In the genomic region with DNA sequence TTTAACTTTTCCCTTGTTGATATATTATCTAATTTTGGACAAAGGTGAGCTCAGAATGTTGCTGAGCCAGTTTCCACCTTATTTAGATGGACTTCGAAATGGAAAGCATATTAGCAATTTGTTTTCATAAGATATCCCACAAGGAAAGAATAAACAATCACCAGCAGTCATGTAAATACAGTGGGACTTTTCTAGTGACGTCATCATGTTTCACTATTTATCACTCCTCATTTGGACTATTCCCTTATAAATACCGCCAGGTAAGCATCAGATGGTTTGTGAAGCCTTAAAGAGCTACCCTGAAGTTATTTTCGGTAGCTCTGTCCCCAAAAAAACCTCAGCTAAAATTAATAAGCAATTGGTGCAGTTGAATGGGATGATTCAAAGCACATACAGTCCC, we compare ENCODE assay signal across 3 cellular contexts.
TF ChIP-seq lines count a peak whose summit lies in the region.

No MANE protein-coding gene starts in this region.

TF ChIP-seq in GM23338, 12 proteins besides CTCF, POLR2A, EP300 and RAD21 (continues in another document):
- no peak for TF ChIP-seq ETS1 (IDR thresholded peaks at IDR 0.05)
- TF ChIP-seq STAT1 (IDR thresholded peaks at IDR 0.05; ENCODE audit: unreplicated experiment): no peak
- no peak for TF ChIP-seq EZH2 (IDR thresholded peaks at IDR 0.05; ENCODE audit: low read depth, unreplicated experiment)
- TF ChIP-seq EZH2phosphoT487 (IDR thresholded peaks at IDR 0.05; ENCODE audit: unreplicated experiment): no peak
- TF ChIP-seq CREB1 (CRISPR knock-in tag; IDR thresholded peaks at IDR 0.05; ENCODE audit: low read depth): peak; percentile 62; the same call in 1 of the 2 replicates

TF ChIP-seq in K562, 482 proteins besides CTCF, POLR2A, EP300 and RAD21:
- peak; percentile 55 for TF ChIP-seq ATF7 (IDR thresholded peaks at IDR 0.05)
- peak; percentile 69 for TF ChIP-seq ATF3 (IDR thresholded peaks at IDR 0.05)
- no peak for TF ChIP-seq ATF3 (CRISPR knock-in tag; conservative IDR thresholded peaks at IDR 0.05)
- TF ChIP-seq ZNF280B (CRISPR knock-in tag; IDR thresholded peaks at IDR 0.05): no peak
- TF ChIP-seq JUND (IDR thresholded peaks at IDR 0.05; ENCODE audit: borderline replicate concordance, low read depth, low read length): no peak
- TF ChIP-seq JUND (tag; IDR thresholded peaks at IDR 0.05; ENCODE audit: borderline replicate concordance, low read depth, low read length): peak; percentile 40; the same call in 1 of the 3 replicates
- peak; percentile 17; the same call in 1 of the 2 replicates for TF ChIP-seq ATF1 (CRISPR knock-in tag; IDR thresholded peaks at IDR 0.05)
- peak; percentile 61 for TF ChIP-seq ATF1 (tag; IDR thresholded peaks at IDR 0.05)
- no peak for TF ChIP-seq CREB5 (CRISPR knock-in tag; IDR thresholded peaks at IDR 0.05)
TF ChIP-seq in K562: peak in this region for 4.

TF ChIP-seq in HepG2, 621 proteins besides CTCF, POLR2A, EP300 and RAD21:
- TF ChIP-seq SMAD3 (CRISPR knock-in tag; IDR thresholded peaks at IDR 0.05): no peak
- peak; percentile 97 for TF ChIP-seq CREB1 (IDR thresholded peaks at IDR 0.05)
- TF ChIP-seq CREB1 (CRISPR knock-in tag; IDR thresholded peaks at IDR 0.05): no peak
- TF ChIP-seq ZNF746 (CRISPR knock-in tag; IDR thresholded peaks at IDR 0.05): no peak
- TF ChIP-seq, protein P1, sequence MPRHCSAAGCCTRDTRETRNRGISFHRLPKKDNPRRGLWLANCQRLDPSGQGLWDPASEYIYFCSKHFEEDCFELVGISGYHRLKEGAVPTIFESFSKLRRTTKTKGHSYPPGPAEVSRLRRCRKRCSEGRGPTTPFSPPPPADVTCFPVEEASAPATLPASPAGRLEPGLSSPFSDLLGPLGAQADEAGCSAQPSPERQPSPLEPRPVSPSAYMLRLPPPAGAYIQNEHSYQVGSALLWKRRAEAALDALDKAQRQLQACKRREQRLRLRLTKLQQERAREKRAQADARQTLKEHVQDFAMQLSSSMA (CRISPR knock-in tag; IDR thresholded peaks at IDR 0.05): no peak
- TF ChIP-seq TEAD2 (CRISPR knock-in tag; IDR thresholded peaks at IDR 0.05): no peak
- TF ChIP-seq, protein P2, sequence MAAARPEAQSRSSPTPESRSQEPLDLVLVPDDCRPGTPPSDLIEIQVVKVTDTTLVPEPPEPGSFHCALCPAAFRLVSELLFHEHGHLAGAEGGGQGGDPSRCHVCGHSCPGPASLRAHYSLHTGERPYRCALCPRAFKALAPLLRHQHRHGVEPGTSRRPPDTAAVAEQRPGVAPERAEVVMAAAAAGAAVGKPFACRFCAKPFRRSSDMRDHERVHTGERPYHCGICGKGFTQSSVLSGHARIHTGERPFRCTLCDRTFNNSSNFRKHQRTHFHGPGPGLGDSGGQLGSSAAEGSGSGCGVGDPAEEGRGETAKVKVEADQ (CRISPR knock-in tag; IDR thresholded peaks at IDR 0.05; ENCODE audit: borderline replicate concordance): no peak
- no peak for TF ChIP-seq RCOR2 (CRISPR knock-in tag; IDR thresholded peaks at IDR 0.05)
- no peak for TF ChIP-seq SMARCC2 (IDR thresholded peaks at IDR 0.05)
- TF ChIP-seq NFKB2 (CRISPR knock-in tag; IDR thresholded peaks at IDR 0.05; ENCODE audit: borderline replicate concordance): no peak
- TF ChIP-seq ATF7 (IDR thresholded peaks at IDR 0.05): peak; percentile 97
- no peak for TF ChIP-seq ATF7 (CRISPR knock-in tag; IDR thresholded peaks at IDR 0.05)
- TF ChIP-seq ADNP (CRISPR knock-in tag; IDR thresholded peaks at IDR 0.05): no peak
- no peak for TF ChIP-seq IKZF1 (IDR thresholded peaks at IDR 0.05)
- TF ChIP-seq ZNF83 (CRISPR knock-in tag; IDR thresholded peaks at IDR 0.05; ENCODE audit: borderline replicate concordance): no peak
TF ChIP-seq in HepG2: peak in this region for 2.
